ENCODE assay signal across 20 cellular contexts in the genomic region with DNA sequence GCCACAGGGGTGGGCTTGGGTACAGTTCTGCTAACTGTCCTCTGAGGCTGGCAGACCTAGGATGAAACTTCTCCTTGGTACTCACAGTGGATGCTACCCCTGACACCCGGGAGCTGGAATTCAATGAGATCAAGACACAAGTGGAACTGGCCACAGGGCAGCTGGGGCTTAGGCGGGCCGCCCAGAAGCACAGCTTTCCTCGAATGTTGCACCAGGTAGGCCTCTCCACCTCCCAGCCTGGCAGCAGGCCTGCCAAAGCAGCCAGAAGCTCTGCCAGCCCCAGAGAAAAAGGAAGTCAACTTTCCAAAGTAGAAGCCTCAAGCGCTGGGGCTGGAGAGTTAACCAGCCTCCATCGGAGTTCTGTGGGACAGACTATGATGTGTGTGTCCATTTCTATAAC. TPM values are rescaled to one million over a fixed set of nuclear protein-coding genes. Genes with fewer than 3 reads are reported as not detected.
DNase-seq lines count a peak whose midpoint lies in the region; ATAC-seq and TF ChIP-seq lines count a peak whose summit lies in the region.
"Had no signal": no experiment of that assay in that cellular context is flagged by ENCODE, and none has a peak within 500 bp of the region (broad histone marks: within the 10 kb centered on the region; RNA-seq: fewer than 3 reads in every experiment).

No MANE protein-coding gene starts in this region.

- H3K27me3 ChIP-seq in Loucy (ENCODE audit: insufficient read depth, low read length, poor library complexity, severe bottlenecking) (no peaks in the 10 kb centered on the region), body of pancreas (no peaks in the 10 kb centered on the region), right lobe of liver (no peaks in the 10 kb centered on the region)

- H3K4me1 ChIP-seq in Loucy (ENCODE audit: insufficient read depth, low read length, poor library complexity, severe bottlenecking) (peaks cover 19% of the 10 kb centered on the region), body of pancreas (peaks cover 34% of the 10 kb centered on the region), right lobe of liver (peaks cover 0 to 22% (median 6%) of the 10 kb centered on the region in 4 donors)

- peaks cover 22% of the 10 kb centered on the region for H3K36me3 Mint-ChIP-seq in type B pancreatic cell

- peak overlapping the region; percentile 3 for H3K9ac ChIP-seq in Loucy (ENCODE audit: low read depth, low read length, poor library complexity, severe bottlenecking)
- H3K9ac ChIP-seq: SK-N-SH had no signal

- H3F3A ChIP-seq in Loucy (ENCODE audit: low read depth), result peaks cover 6% of the 10 kb centered on the region; the same call in 1 of the 2 replicates

- H2AFZ ChIP-seq in Loucy (ENCODE audit: low read length), result no peak overlapping the region

- peak overlapping the region; percentile 88 for H3K4me2 ChIP-seq in Loucy (ENCODE audit: low read depth, low read length, poor library complexity, severe bottlenecking)
- H3K4me2 ChIP-seq: SK-N-SH had no signal

- H3K27ac ChIP-seq in body of pancreas (peak overlapping the region in 1 of 4 donors; percentile 4), right lobe of liver (peak overlapping the region in 1 of 3 donors; percentile 100)

- TF ChIP-seq CTCF in Loucy (conservative IDR thresholded peaks at IDR 0.05; ENCODE audit: low read length) (no peak), body of pancreas (IDR thresholded peaks at IDR 0.05) (no peak), right lobe of liver (IDR thresholded peaks at IDR 0.05) (no peak), type B pancreatic cell (conservative IDR thresholded peaks at IDR 0.05) (no peak)

- H3K4me1 Mint-ChIP-seq in type B pancreatic cell (ENCODE audit: unreplicated experiment), result peaks cover 18% of the 10 kb centered on the region

- peak overlapping the region; percentile 99 for H3K4me3 Mint-ChIP-seq in type B pancreatic cell

- no peak for ATAC-seq in body of pancreas
- no peak for ATAC-seq in right lobe of liver
- no peak for ATAC-seq in HG03097 (IDR thresholded peaks at IDR 0.05; ENCODE audit: low FRiP score, unreplicated experiment)
- ATAC-seq in HG03432 (IDR thresholded peaks at IDR 0.05; ENCODE audit: unreplicated experiment), result no peak

- peaks cover 43% of the 10 kb centered on the region for H3K36me3 ChIP-seq in Loucy (ENCODE audit: insufficient read depth, low read length)
- H3K36me3 ChIP-seq in body of pancreas (replicated peaks in 1 of 2; ENCODE audit: insufficient read depth in 1 of 2, low read depth in 2 of 2), result peaks cover 24% of the 10 kb centered on the region in 2 donors
- H3K36me3 ChIP-seq in right lobe of liver, result peaks cover 3 to 52% (median 21%) of the 10 kb centered on the region in 4 donors

- no peak overlapping the region for H3K27ac Mint-ChIP-seq in type B pancreatic cell
- H3K27ac Mint-ChIP-seq: H9 had no signal

- TF ChIP-seq POLR2A in body of pancreas (IDR thresholded peaks at IDR 0.05) (peak in 2 of 3 donors; percentile 11 to 12), right lobe of liver (IDR thresholded peaks at IDR 0.05) (no peak)

- H3K9me3 Mint-ChIP-seq in type B pancreatic cell, result no peaks in the 10 kb centered on the region
- H3K9me3 Mint-ChIP-seq: H9 had no signal

- H3K9me3 ChIP-seq in Loucy (ENCODE audit: insufficient read depth, low read depth, low read length) (no peaks in the 10 kb centered on the region), body of pancreas (no peaks in the 10 kb centered on the region), right lobe of liver (no peaks in the 10 kb centered on the region)
- H3K9me3 ChIP-seq: SK-N-SH had no signal

- intact Hi-C loops in body of pancreas (cut with DNase I), result no loop called here
- intact Hi-C loops in right lobe of liver (cut with DNase I), result no loop called here

- no peaks in the 10 kb centered on the region for H3K9me2 ChIP-seq in Loucy (replicated peaks; ENCODE audit: low read depth, low read length)
- H3K9me2 ChIP-seq: SK-N-SH had no signal

- WGBS in body of pancreas, 2 donors, result 39 to 49% methylated on average over 6 of the region's 6 CpGs
- WGBS in right lobe of liver (ENCODE audit: insufficient coverage, low coverage, low lambda C conversion rate, missing lambda C conversion rate), result 23% methylated on average over 3 of the region's 6 CpGs

- peaks cover 29% of the 10 kb centered on the region for H3K79me2 ChIP-seq in Loucy (ENCODE audit: insufficient read depth, low read length)

- H3K27me3 Mint-ChIP-seq in type B pancreatic cell, result no peaks in the 10 kb centered on the region

- peaks cover 11% of the 10 kb centered on the region for H4K20me1 ChIP-seq in Loucy (ENCODE audit: insufficient read depth, low read length, poor library complexity, severe bottlenecking)

- H3K4me3 ChIP-seq in Loucy (ENCODE audit: low read length, poor library complexity, severe bottlenecking) (peak overlapping the region; percentile 91), body of pancreas (no peak overlapping the region), right lobe of liver (peak overlapping the region in 2 of 3 donors; percentile 82)

- peak; percentile 54 to 77 (median 64) for DNase-seq in body of pancreas
- peak; percentile 59 to 84 (median 80) for DNase-seq in right lobe of liver
- DNase-seq in type B pancreatic cell (ENCODE audit: extremely low spot score, unreplicated experiment), result no peak
- DNase-seq in SW480 (ENCODE audit: low spot score), result no peak
- DNase-seq: ACHN, DMS153, GDM1, H9, Kasumi-1, NCI-H1092 treated with DMSO at 0.1 percent for 48 hours, NCI-H2081, NCI-H2171 treated with DMSO at 0.1 percent for 48 hours, NCI-H446 treated with DMSO at 0.1 percent for 48 hours, RPMI8226, SHP77 treated with DMSO at 0.1 percent for 48 hours, SK-N-SH had no signal

RNA-seq across cellular contexts. Expression of a gene that starts 2.4 kb away (rescaled TPM):
- 1 to 10 TPM; 2.1 to 2.6 TPM for total RNA-seq in body of pancreas
- 1 to 10 TPM; 1.4 to 2.9 (median 2.1) TPM for total RNA-seq in right lobe of liver
- 1.3 and 1.8 TPM in 2 replicates for total RNA-seq in type B pancreatic cell (ENCODE audit: low replicate concordance)

RNA-seq across cellular contexts. Expression of a gene that starts 2.6 kb away (rescaled TPM):
- total RNA-seq in body of pancreas (100 to 1,000 TPM in 1 of 2 donors, 10 to 100 TPM in 1; 77.1 to 128 TPM), right lobe of liver (100 to 1,000 TPM in 3 of 6 experiments, 10 to 100 TPM in 3; 65.9 to 180 (median 103) TPM), type B pancreatic cell (ENCODE audit: low replicate concordance) (65.0 and 78.3 TPM in 2 replicates)

RNA-seq across cellular contexts. Expression of a gene that starts 13.3 kb away (rescaled TPM):
- total RNA-seq in body of pancreas (10 to 100 TPM in 1 of 2 donors, 1 to 10 TPM in 1; 6.3 to 12.2 TPM), right lobe of liver (10 to 100 TPM in 3 of 6 experiments, 1 to 10 TPM in 3; 1.5 to 32.5 (median 9.3) TPM), type B pancreatic cell (ENCODE audit: low replicate concordance) (0.26 and 0.53 TPM in 2 replicates)
- total RNA-seq: Daoy had no signal

RNA-seq across cellular contexts. Expression of a gene that starts 18.8 kb away (rescaled TPM):
- 10 to 100 TPM; 78.4 to 93.7 TPM for total RNA-seq in body of pancreas
- 100 to 1,000 TPM in 4 of 6 experiments, 10 to 100 TPM in 2; 81.7 to 119 (median 107) TPM for total RNA-seq in right lobe of liver
- total RNA-seq in type B pancreatic cell (ENCODE audit: low replicate concordance), result 142 and 177 TPM in 2 replicates

RNA-seq across cellular contexts. Expression of a gene that starts 23.1 kb away (rescaled TPM):
- total RNA-seq in body of pancreas (10 to 100 TPM; 20.4 to 29.8 TPM), right lobe of liver (100 to 1,000 TPM; 124 to 615 (median 240) TPM), type B pancreatic cell (ENCODE audit: low replicate concordance) (35.0 and 40.9 TPM in 2 replicates)

Comparison
In these comparisons a context has a peak if more than half of its experiments do, and no peak if none do; other contexts are left out.
1. H3K4me3 ChIP-seq: peak in Loucy (single experiment) and right lobe of liver (2 of 3); none in body of pancreas (0 of 2).
2. DNase-seq: peak in body of pancreas (4 of 4) and right lobe of liver (3 of 3); none in type B pancreatic cell (single experiment) and SW480 (single experiment).